Comparison of ENCODE assay signal across 8 cellular contexts in the genomic region with DNA sequence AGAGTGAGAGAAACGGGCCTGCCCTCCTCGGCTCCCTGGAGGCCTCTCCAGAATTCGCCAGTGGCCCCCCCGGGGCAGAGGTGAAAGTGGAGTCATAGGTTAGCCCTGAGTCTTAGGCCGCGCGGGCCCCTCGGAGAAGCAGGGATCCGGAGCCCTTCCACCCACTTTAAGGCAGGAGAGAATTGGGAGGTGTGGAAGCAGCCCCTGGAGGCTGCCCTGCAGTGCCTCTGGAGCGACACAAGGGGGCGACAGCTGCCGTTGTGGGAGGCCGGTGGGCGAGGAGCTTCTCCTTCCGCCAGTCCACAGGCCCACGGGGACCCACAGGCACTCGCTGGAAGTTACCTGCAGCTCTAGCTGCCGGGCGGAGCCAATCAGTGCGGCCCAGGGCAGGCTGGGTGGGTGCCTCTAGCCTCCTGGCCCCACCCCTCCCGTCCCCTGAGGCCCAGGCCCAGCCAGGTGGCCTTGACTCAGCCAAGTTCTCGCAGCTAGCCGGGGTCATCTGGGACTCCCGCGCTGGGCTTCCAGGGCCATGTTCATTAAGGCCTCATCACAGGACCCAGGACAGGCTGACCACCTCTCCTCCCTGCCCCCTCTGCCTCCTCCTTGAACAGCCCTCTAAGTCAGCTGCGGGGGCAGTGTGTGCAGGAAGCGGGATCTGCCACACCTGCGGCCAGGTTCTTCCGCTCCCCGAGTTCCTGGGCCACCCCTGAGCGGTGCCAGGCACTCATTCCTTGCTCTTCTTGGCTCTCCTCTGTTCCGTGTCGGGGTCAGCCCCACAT. TPM values are rescaled to one million over a fixed set of nuclear protein-coding genes. Genes with fewer than 3 reads are reported as not detected.
DNase-seq lines count a peak whose midpoint lies in the region; ATAC-seq, FAIRE-seq and TF ChIP-seq lines count a peak whose summit lies in the region.

No MANE protein-coding gene starts in this region.

- H3K27me3 ChIP-seq in DOHH2 (ENCODE audit: control insufficient read depth, low read length): no peaks in the 10 kb centered on the region
- H3K27me3 ChIP-seq in esophagus squamous epithelium: no peaks in the 10 kb centered on the region
- no peaks in the 10 kb centered on the region for H3K27me3 ChIP-seq in pancreas
- no peaks in the 10 kb centered on the region for H3K27me3 ChIP-seq in uterus

- no peak for FAIRE-seq in pancreas (lab: Jason Lieb, UNC)
- FAIRE-seq in urothelium cell line (lab: Jason Lieb, UNC): no peak

- 43 to 53% methylated on average over 5 to 21 of the region's 33 CpGs for WGBS in esophagus squamous epithelium, 2 donors
- WGBS in pancreas, 2 donors: 13 to 16% methylated on average over 30 to 33 of the region's 33 CpGs

- H3K4me3 ChIP-seq in DOHH2 (ENCODE audit: low read length): no peak overlapping the region
- H3K4me3 ChIP-seq in esophagus squamous epithelium: peak overlapping the region in 1 of 4 donors; percentile 51
- H3K4me3 ChIP-seq in pancreas: peak overlapping the region; percentile 3 to 35 (median 17)
- no peak overlapping the region for H3K4me3 ChIP-seq in uterus

- peak overlapping the region; percentile 80 for H3K4me3 Mint-ChIP-seq in activated T-cell treated with anti-CD3 and anti-CD28 coated beads, Interleukin-2, amount 50 U/mL, for 4 hours

- peaks cover 82% of the 10 kb centered on the region for H3K79me2 ChIP-seq in DOHH2 (ENCODE audit: control insufficient read depth, low read length)

- H3K27ac ChIP-seq in DOHH2 (ENCODE audit: low read depth, low read length) (no peak overlapping the region), esophagus squamous epithelium (peak overlapping the region; percentile 24 to 61 (median 44)), pancreas (peak overlapping the region in 3 of 4 donors; percentile 45 to 77 (median 60)), uterus (peak overlapping the region in 1 of 2 donors; percentile 31)

- intact Hi-C loops in esophagus squamous epithelium (cut with DNase I): no loop called here
- intact Hi-C loops in pancreas (cut with DNase I): no loop called here
- intact Hi-C loops in uterus (cut with DNase I; ENCODE audit: low total_unique reads): no loop called here

- no peak for TF ChIP-seq POLR2A in esophagus squamous epithelium (IDR thresholded peaks at IDR 0.05)
- no peak for TF ChIP-seq POLR2A in uterus (IDR thresholded peaks at IDR 0.05)

- H3K9me3 ChIP-seq in DOHH2 (ENCODE audit: control insufficient read depth, insufficient read depth, low read length) (no peaks in the 10 kb centered on the region), esophagus squamous epithelium (no peaks in the 10 kb centered on the region), pancreas (no peaks in the 10 kb centered on the region), uterus (no peaks in the 10 kb centered on the region)

- H3K4me1 Mint-ChIP-seq in activated T-cell treated with anti-CD3 and anti-CD28 coated beads, Interleukin-2, amount 50 U/mL, for 4 hours (ENCODE audit: low read depth): peaks cover 79% of the 10 kb centered on the region

- no peaks in the 10 kb centered on the region for H3F3A ChIP-seq in DOHH2 (ENCODE audit: control insufficient read depth, insufficient read depth)

- H3K4me1 ChIP-seq in DOHH2 (ENCODE audit: control insufficient read depth, low read length) (peaks cover 24% of the 10 kb centered on the region), esophagus squamous epithelium (peaks cover 61 to 94% (median 63%) of the 10 kb centered on the region in 3 donors), pancreas (peaks cover 0 to 50% (median 33%) of the 10 kb centered on the region in 3 donors), uterus (peaks cover 0 to 15% of the 10 kb centered on the region in 2 donors)

- H3K36me3 ChIP-seq in DOHH2 (ENCODE audit: control insufficient read depth, low read length) (no peaks in the 10 kb centered on the region; the same call in 1 of the 2 replicates), esophagus squamous epithelium (no peaks in the 10 kb centered on the region), pancreas (no peaks in the 10 kb centered on the region), uterus (no peaks in the 10 kb centered on the region)

- H3K9me2 ChIP-seq in DOHH2 (replicated peaks; ENCODE audit: control insufficient read depth, low read length): no peaks in the 10 kb centered on the region

- H3K27me3 Mint-ChIP-seq in activated T-cell treated with anti-CD3 and anti-CD28 coated beads, Interleukin-2, amount 50 U/mL, for 4 hours (ENCODE audit: low read depth): no peaks in the 10 kb centered on the region

- DNase-seq in NCI-H69 (lab: John Stamatoyannopoulos, UW) (peak; percentile 65), esophagus squamous epithelium (lab: John Stamatoyannopoulos, UW) (no peak), pancreas (peak; percentile 84 to 95 (median 86)), uterus (peak in 1 of 2 donors; percentile 48), urothelium cell line (ENCODE audit: low spot score) (no peak)
- peak; percentile 72 for DNase-seq in activated T-cell treated with anti-CD3 and anti-CD28 coated beads, Interleukin-2, amount 50 U/mL, for 4 hours

- peaks cover 11% of the 10 kb centered on the region for H4K20me1 ChIP-seq in DOHH2 (ENCODE audit: control insufficient read depth, insufficient read depth, low read depth, low read length)

- H3K9me3 Mint-ChIP-seq in activated T-cell treated with anti-CD3 and anti-CD28 coated beads, Interleukin-2, amount 50 U/mL, for 4 hours: no peaks in the 10 kb centered on the region

- peaks cover 4% of the 10 kb centered on the region for H3K36me3 Mint-ChIP-seq in activated T-cell treated with anti-CD3 and anti-CD28 coated beads, Interleukin-2, amount 50 U/mL, for 4 hours (ENCODE audit: insufficient read depth)

- peak; percentile 33 to 50 for ATAC-seq in activated T-cell treated with anti-CD3 and anti-CD28 coated beads, Interleukin-2, amount 50 U/mL, for 4 hours
- peak; percentile 73 to 80 (median 75) for ATAC-seq in pancreas
- ATAC-seq in GM21529 (IDR thresholded peaks at IDR 0.05; ENCODE audit: unreplicated experiment): no peak

- peak; percentile 93 for TF ChIP-seq CTCF in DOHH2 (IDR thresholded peaks at IDR 0.05; ENCODE audit: low read depth, low read length, poor library complexity, severe bottlenecking)
- TF ChIP-seq CTCF in esophagus squamous epithelium (IDR thresholded peaks at IDR 0.05): peak; percentile 63 to 93 (median 78)
- peak; percentile 89 to 97 (median 95) for TF ChIP-seq CTCF in pancreas (IDR thresholded peaks at IDR 0.05)
- peak; percentile 32 to 57 (median 42) for TF ChIP-seq CTCF in uterus (IDR thresholded peaks at IDR 0.05)

- H3K4me2 ChIP-seq in DOHH2 (ENCODE audit: low read length): no peak overlapping the region

RNA-seq across cellular contexts. Expression of gene DGKZ, which starts 5.0 kb away (rescaled TPM):
- total RNA-seq in activated T-cell treated with anti-CD3 and anti-CD28 coated beads, Interleukin-2, amount 50 U/mL, for 4 hours: 100 to 1,000 TPM; 112 to 122 (median 118) TPM
- total RNA-seq in esophagus squamous epithelium: 10 to 100 TPM; 38.5 to 53.1 (median 45.7) TPM
- total RNA-seq in pancreas: 10 to 100 TPM; 34.1 to 46.3 (median 35.0) TPM
- 10 to 100 TPM; 81.1 to 88.8 TPM for polyA plus RNA-seq in pancreas
- 10 to 100 TPM; 13.5 to 55.3 (median 42.8) TPM for total RNA-seq in uterus

RNA-seq across cellular contexts. Expression of gene MDK, which starts 29.2 kb away (rescaled TPM):
- 1 to 10 TPM; 2.1 to 3.0 (median 2.9) TPM for total RNA-seq in activated T-cell treated with anti-CD3 and anti-CD28 coated beads, Interleukin-2, amount 50 U/mL, for 4 hours
- 10 to 100 TPM in 3 of 4 donors, 1 to 10 TPM in 1; 5.4 to 62.6 (median 22.5) TPM for total RNA-seq in esophagus squamous epithelium
- total RNA-seq in pancreas: 10 to 100 TPM in 4 of 6 donors, 1 to 10 TPM in 2; 4.3 to 84.4 (median 16.5) TPM
- polyA plus RNA-seq in pancreas: 10 to 100 TPM; 23.6 to 66.5 TPM
- total RNA-seq in uterus: 100 to 1,000 TPM in 2 of 4 donors, 10 to 100 TPM in 2; 61.7 to 305 (median 103) TPM

RNA-seq across cellular contexts. Expression of gene CHRM4, which starts 39.3 kb away (rescaled TPM):
- under 1 TPM; 0.13 to 0.52 (median 0.25) TPM for total RNA-seq in activated T-cell treated with anti-CD3 and anti-CD28 coated beads, Interleukin-2, amount 50 U/mL, for 4 hours
- total RNA-seq in esophagus squamous epithelium: not detected
- total RNA-seq in pancreas: under 1 TPM; 0.08 to 0.62 (median 0.20) TPM
- under 1 TPM in 1 of 2 donors, not detected in 1; 0.66 TPM for polyA plus RNA-seq in pancreas
- under 1 TPM in 2 of 4 donors, not detected in 2; 0.14 to 0.67 TPM for total RNA-seq in uterus

Comparison
In these comparisons a context has a peak if more than half of its experiments do, and no peak if none do; other contexts are left out.
1. H3K4me3 ChIP-seq: peak in pancreas (4 of 4); none in DOHH2 (single experiment) and uterus (0 of 2).
2. CTCF ChIP-seq: peak in every context shown above with its lines; median percentile 95 in pancreas; 93 in DOHH2; 78 in esophagus squamous epithelium; 42 in uterus.
3. DNase-seq: peak in NCI-H69 (single experiment), activated T-cell treated with anti-CD3 and anti-CD28 coated beads, Interleukin-2, amount 50 U/mL, for 4 hours (single experiment) and pancreas (6 of 6); none in esophagus squamous epithelium (single experiment) and urothelium cell line (single experiment).